In the genomic region with DNA sequence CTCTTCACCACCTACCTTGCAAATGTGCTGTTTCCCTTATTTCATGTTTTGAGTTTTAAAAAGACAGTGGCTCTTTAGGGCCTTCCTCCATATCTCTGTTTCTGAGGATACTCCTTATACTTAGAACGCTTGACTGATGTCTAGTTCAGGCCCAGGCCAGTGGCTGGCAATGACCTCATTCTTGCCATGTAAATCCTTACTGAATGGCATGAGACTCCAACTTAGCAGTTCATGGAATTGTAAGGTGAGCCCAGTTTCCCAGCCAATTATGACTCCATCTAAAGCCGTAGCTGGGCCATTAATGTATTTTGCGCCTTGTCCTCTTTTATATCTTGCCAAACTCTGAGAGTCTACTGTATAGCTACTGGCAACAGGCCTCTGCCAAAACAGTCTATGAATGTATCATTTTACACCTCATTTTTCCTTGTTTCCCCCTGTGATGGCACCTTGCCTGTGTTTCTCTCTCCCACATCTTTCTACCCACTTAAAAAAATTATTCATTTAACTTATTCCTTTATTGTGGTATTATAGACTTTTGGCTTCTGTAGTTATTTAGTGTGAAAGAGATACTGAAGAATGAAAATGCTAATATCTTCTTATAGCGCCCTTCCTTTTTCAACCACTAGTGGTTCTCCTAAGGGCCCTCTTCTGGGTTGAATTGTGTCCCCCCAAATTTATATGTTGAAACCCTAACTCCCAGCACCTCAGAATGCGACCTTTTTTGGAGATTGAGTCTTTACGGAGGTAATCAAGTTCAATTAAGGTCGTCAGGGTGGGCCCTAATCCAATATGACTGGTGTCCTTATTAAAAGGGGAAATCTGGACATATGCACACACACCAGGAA, we compare ENCODE assay signal across 19 cellular contexts.
A peak's percentile ranks its signal among the peaks of the same experiment; 100 is the strongest.
DNase-seq lines count a peak whose midpoint lies in the region; ATAC-seq and TF ChIP-seq lines count a peak whose summit lies in the region.
"Had no signal": no experiment of that assay in that cellular context is flagged by ENCODE, and none has a peak within 500 bp of the region (broad histone marks: within the 10 kb centered on the region; RNA-seq: fewer than 3 reads in every experiment).

No MANE protein-coding gene starts in this region.

- WGBS in aorta, 2 donors, result 62 to 70% methylated on average over 7 of the region's 7 CpGs

- peaks cover 2 to 42% (median 16%) of the 10 kb centered on the region in 5 donors for H3K4me1 ChIP-seq in subcutaneous abdominal adipose tissue (ENCODE audit: control insufficient read depth in 5 of 5, insufficient read depth in 5 of 5, low read length in 5 of 5)
- no peaks in the 10 kb centered on the region for H3K4me1 ChIP-seq in aorta (ENCODE audit: control insufficient read depth in 1 of 2, insufficient read depth in 2 of 2, low read length in 2 of 2)

- H3K27me3 ChIP-seq in subcutaneous abdominal adipose tissue (ENCODE audit: control insufficient read depth in 5 of 5, insufficient read depth in 4 of 5, low read length in 5 of 5) (no peaks in the 10 kb centered on the region), aorta (ENCODE audit: control insufficient read depth in 1 of 2, insufficient read depth in 2 of 2, low read length in 1 of 2) (no peaks in the 10 kb centered on the region)
- H3K27me3 ChIP-seq: hepatocyte had no signal

- H3K9ac ChIP-seq in subcutaneous abdominal adipose tissue (ENCODE audit: low read length in 5 of 5), result no peak overlapping the region
- H3K9ac ChIP-seq: KMS-11 had no signal

- H3K27ac ChIP-seq in subcutaneous abdominal adipose tissue (ENCODE audit: low read depth, low read length) (peak overlapping the region; percentile 25), aorta (ENCODE audit: low read depth in 1 of 2, low read length in 2 of 2) (peak overlapping the region in 1 of 2 donors; percentile 49)
- H3K27ac ChIP-seq: epithelial cell of prostate, KMS-11, WERI-Rb-1 had no signal

- TF ChIP-seq CTCF in fibroblast of villous mesenchyme (IDR thresholded peaks at IDR 0.05; ENCODE audit: insufficient read depth, low read depth, low read length), result peak; percentile 17

- DNase-seq in NCI-H2107 treated with DMSO at 0.1 percent for 48 hours (lab: John Stamatoyannopoulos, UW; ENCODE audit: unreplicated experiment) (peak; percentile 23), NCI-H2107 (lab: John Stamatoyannopoulos, UW) (no peak), NCI-H446 treated with DMSO at 0.1 percent for 48 hours (lab: John Stamatoyannopoulos, UW) (peak; percentile 94), fibroblast of villous mesenchyme (ENCODE audit: low read depth) (no peak), aorta (no peak), COLO829 (ENCODE audit: low spot score) (no peak)
- no peak for DNase-seq in activated T-cell treated with anti-CD3 and anti-CD28 coated beads, Interleukin-2, amount 50 U/mL, for 48 hours
- DNase-seq: activated naive CD4-positive, alpha-beta T cell; CD4-positive, alpha-beta memory T cell; central memory CD4-positive, alpha-beta T cell; natural killer cell; NCI-H2081; OCI-M1; stimulated activated naive B cell treated with anti-CD40 and anti-IgM and Interleukin-4, amounts not matched to agents 10 μg/mL and 1 μg/mL and 100 μg/mL, for 72 hours; WERI-Rb-1 had no signal

- intact Hi-C loops in aorta (cut with DNase I), result loop anchor here (5.0 kb wide), 2 partner anchors 33 to 68 kb away; partner anchors contain the start of gene ZNRF3 (in 1 of the 2)

- H3K36me3 ChIP-seq in subcutaneous abdominal adipose tissue (ENCODE audit: control insufficient read depth in 5 of 5, insufficient read depth in 5 of 5, low read length in 5 of 5) (no peaks in the 10 kb centered on the region), aorta (ENCODE audit: control insufficient read depth in 1 of 2, insufficient read depth in 2 of 2, low read length in 1 of 2) (peaks cover 0 to 2% of the 10 kb centered on the region in 2 donors)
- H3K36me3 ChIP-seq: WERI-Rb-1 had no signal

- ATAC-seq in aorta (ENCODE audit: low FRiP score), result no peak
- ATAC-seq: natural killer cell had no signal

- H3K9me3 ChIP-seq in subcutaneous abdominal adipose tissue (ENCODE audit: control insufficient read depth in 5 of 5, low read length in 5 of 5) (peaks cover 0 to 17% (median 3%) of the 10 kb centered on the region in 5 donors), aorta (ENCODE audit: control insufficient read depth, low read length) (no peaks in the 10 kb centered on the region)

- H3K4me3 ChIP-seq in fibroblast of villous mesenchyme (ENCODE audit: low read depth, low read length), result no peak overlapping the region
- H3K4me3 ChIP-seq in subcutaneous abdominal adipose tissue (ENCODE audit: low read depth in 1 of 5, low read length in 5 of 5), result no peak overlapping the region
- H3K4me3 ChIP-seq in aorta (ENCODE audit: low read length in 2 of 2), result no peak overlapping the region
- H3K4me3 ChIP-seq: hepatocyte had no signal

Comparison
In these comparisons a context has a peak if more than half of its experiments do, and no peak if none do; other contexts are left out.
1. DNase-seq: peak in NCI-H2107 treated with DMSO at 0.1 percent for 48 hours (single experiment) and NCI-H446 treated with DMSO at 0.1 percent for 48 hours (single experiment); none in NCI-H2107 (single experiment), fibroblast of villous mesenchyme (single experiment), aorta (0 of 2), activated T-cell treated with anti-CD3 and anti-CD28 coated beads, Interleukin-2, amount 50 U/mL, for 48 hours (0 of 2) and COLO829 (single experiment).